In the genomic region with DNA sequence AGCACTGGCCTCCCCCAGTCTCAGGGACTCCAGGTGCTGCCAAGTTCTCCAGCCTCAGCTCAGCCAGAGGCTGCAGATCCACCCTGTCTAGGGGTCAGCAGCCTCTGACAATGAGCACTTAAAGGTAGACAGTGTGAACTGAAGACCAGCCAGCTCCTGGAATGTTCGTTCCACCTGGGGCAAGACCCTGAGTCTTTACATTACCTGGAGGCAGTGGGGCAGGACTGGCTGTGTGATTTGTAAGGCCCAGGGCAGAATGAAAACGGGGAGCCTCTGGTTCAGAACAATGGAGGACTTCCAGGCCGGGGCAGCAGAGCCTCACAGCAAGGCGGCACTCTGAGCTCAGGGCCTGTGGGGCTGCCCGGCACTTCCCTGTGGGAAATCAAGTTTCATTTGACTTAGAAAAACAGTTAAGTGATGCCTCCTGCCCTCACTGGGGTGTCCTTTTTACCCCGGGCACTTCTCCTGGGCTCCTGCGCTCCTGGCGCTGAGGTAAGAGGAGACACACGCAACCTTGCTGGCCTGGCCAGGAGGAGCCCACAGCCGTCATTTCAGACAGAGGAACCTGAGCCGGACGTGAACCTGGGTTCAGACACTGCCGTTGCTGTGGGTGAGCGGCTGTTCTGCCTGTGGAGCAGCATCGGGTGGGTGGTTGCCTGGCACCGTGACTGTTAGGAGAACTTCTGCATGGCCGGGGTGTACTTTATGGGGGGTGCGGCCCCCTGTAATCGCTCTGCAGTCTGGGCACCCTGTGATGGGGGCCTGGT, we compare ENCODE assay signal across 18 cellular contexts.
DNase-seq lines count a peak whose midpoint lies in the region; ATAC-seq, FAIRE-seq and TF ChIP-seq lines count a peak whose summit lies in the region.
"Had no signal": no experiment of that assay in that cellular context is flagged by ENCODE, and none has a peak within 500 bp of the region (broad histone marks: within the 10 kb centered on the region; RNA-seq: fewer than 3 reads in every experiment).

No MANE protein-coding gene starts in this region.

- H2AFZ ChIP-seq in K562 (ENCODE audit: low read depth, low read length), result peak overlapping the region; percentile 69; the same call in 1 of the 2 replicates
- peak overlapping the region; percentile 63 for H2AFZ ChIP-seq in neural progenitor cell (replicated peaks)
- H2AFZ ChIP-seq: GM23248 had no signal

- H3K27me3 Mint-ChIP-seq in activated naive CD4-positive, alpha-beta T cell treated with anti-CD3 and anti-CD28 coated beads, Interleukin-2, amount 50 U/mL, for 24 hours, result no peaks in the 10 kb centered on the region
- peaks cover 82% of the 10 kb centered on the region for H3K27me3 Mint-ChIP-seq in activated naive CD4-positive, alpha-beta T cell treated with anti-CD3 and anti-CD28 coated beads, Interleukin-2, amount 10 ng/mL, durations not matched to agents 7 days and 5 days
- peaks cover 12% of the 10 kb centered on the region for H3K27me3 Mint-ChIP-seq in neural progenitor cell (ENCODE audit: insufficient read depth, low read depth)
- H3K27me3 Mint-ChIP-seq: B cell; CD4-positive, alpha-beta T cell had no signal

- TF ChIP-seq EP300 in K562 (IDR thresholded peaks at IDR 0.05; ENCODE audit: low read length), result no peak

- no peaks in the 10 kb centered on the region for H4K20me1 ChIP-seq in BLaER1 treated with 17β-estradiol and CSF1 and Interleukin-3, amounts not matched to agents 10 nM and 100 nM
- no peaks in the 10 kb centered on the region for H4K20me1 ChIP-seq in K562 (replicated peaks; ENCODE audit: control insufficient read depth, insufficient read depth, low read length)
- H4K20me1 ChIP-seq in neural progenitor cell (ENCODE audit: low read depth), result no peaks in the 10 kb centered on the region

- no peak overlapping the region for H3K4me3 Mint-ChIP-seq in activated naive CD4-positive, alpha-beta T cell treated with anti-CD3 and anti-CD28 coated beads, Interleukin-2, amount 50 U/mL, for 24 hours
- no peak overlapping the region for H3K4me3 Mint-ChIP-seq in activated naive CD4-positive, alpha-beta T cell treated with anti-CD3 and anti-CD28 coated beads, Interleukin-2, amount 10 ng/mL, durations not matched to agents 7 days and 5 days
- no peak overlapping the region for H3K4me3 Mint-ChIP-seq in neural progenitor cell
- H3K4me3 Mint-ChIP-seq: B cell; CD4-positive, alpha-beta T cell had no signal

- in situ Hi-C loops in K562 (cut with MboI), result no loop called here

- peaks cover 5% of the 10 kb centered on the region for H3F3A ChIP-seq in neural progenitor cell (ENCODE audit: low read depth)

- H3K4me1 ChIP-seq in BLaER1 treated with 17β-estradiol and CSF1 and Interleukin-3, amounts not matched to agents 10 nM and 100 nM, result peaks cover 60 to 99% (median 89%) of the 10 kb centered on the region in 10 experiments
- H3K4me1 ChIP-seq in K562 (replicated peaks in 1 of 2; ENCODE audit: control insufficient read depth in 2 of 2, insufficient read depth in 2 of 2, low read length in 2 of 2) (peaks cover 35 to 46% of the 10 kb centered on the region in 2 experiments; a peak in 4 of 5 replicates), neural progenitor cell (no peaks in the 10 kb centered on the region), upper lobe of right lung (no peaks in the 10 kb centered on the region)

- H3K4me3 ChIP-seq in BLaER1 treated with 17β-estradiol and CSF1 and Interleukin-3, amounts not matched to agents 10 nM and 100 nM, result no peak overlapping the region
- no peak overlapping the region for H3K4me3 ChIP-seq in K562
- H3K4me3 ChIP-seq in neural progenitor cell, result no peak overlapping the region
- H3K4me3 ChIP-seq in upper lobe of right lung, result no peak overlapping the region
- H3K4me3 ChIP-seq: GM23248 had no signal

- WGBS in K562 (ENCODE audit: insufficient coverage, low coverage, missing lambda C conversion rate), result 85% methylated on average over 18 of the region's 19 CpGs

- TF ChIP-seq CTCF in K562 (IDR thresholded peaks at IDR 0.05 in 2 of 3, conservative IDR thresholded peaks at IDR 0.05 in 1 of 3; ENCODE audit: insufficient read depth in 2 of 3, low read depth in 1 of 3, low read length in 3 of 3) (no peak), neural progenitor cell (IDR thresholded peaks at IDR 0.05) (no peak), upper lobe of right lung (IDR thresholded peaks at IDR 0.05) (no peak)

- FAIRE-seq in K562 (lab: Jason Lieb, UNC), result no peak
- FAIRE-seq: GM12891, GM19239, RCC 7860 had no signal

- H3K9me3 ChIP-seq in BLaER1 treated with 17β-estradiol and CSF1 and Interleukin-3, amounts not matched to agents 10 nM and 100 nM (replicated peaks in 1 of 11), result peaks cover 0 to 13% (median 0%) of the 10 kb centered on the region in 11 experiments; a peak in 4 of 22 replicates
- H3K9me3 ChIP-seq in K562 (replicated peaks; ENCODE audit: control insufficient read depth, insufficient read depth, low read depth, low read length) (peaks cover 5% of the 10 kb centered on the region; the same call in 1 of the 2 replicates), neural progenitor cell (ENCODE audit: low read depth) (no peaks in the 10 kb centered on the region), upper lobe of right lung (no peaks in the 10 kb centered on the region)

- no peaks in the 10 kb centered on the region for H3K36me3 Mint-ChIP-seq in activated naive CD4-positive, alpha-beta T cell treated with anti-CD3 and anti-CD28 coated beads, Interleukin-2, amount 50 U/mL, for 24 hours
- H3K36me3 Mint-ChIP-seq in activated naive CD4-positive, alpha-beta T cell treated with anti-CD3 and anti-CD28 coated beads, Interleukin-2, amount 10 ng/mL, durations not matched to agents 7 days and 5 days, result no peaks in the 10 kb centered on the region
- no peaks in the 10 kb centered on the region for H3K36me3 Mint-ChIP-seq in neural progenitor cell

- ATAC-seq in K562 (no peak), upper lobe of right lung (no peak)

- H3K9ac ChIP-seq in BLaER1 treated with 17β-estradiol and CSF1 and Interleukin-3, amounts not matched to agents 10 nM and 100 nM, result peak overlapping the region in 10 of 11 experiments; percentile 24 to 88 (median 82); a peak in 14 of 22 replicates
- H3K9ac ChIP-seq in K562 (ENCODE audit: insufficient read depth in 1 of 2, low read depth in 2 of 2, low read length in 2 of 2) (peak overlapping the region; percentile 3 to 83; a peak in 2 of 4 replicates), neural progenitor cell (no peak overlapping the region)
- H3K9ac ChIP-seq: GM23248 had no signal

- POLR2A ChIA-PET in K562 (lab: Yijun Ruan, JAX), result interaction anchor here (1.3 kb wide), 1 partner anchor 17 kb away, joined by 3 read pairs; no protein-coding TSS in a partner anchor

- TF ChIP-seq RAD21 in K562 (CRISPR knock-in tag; conservative IDR thresholded peaks at IDR 0.05 in 1 of 2, IDR thresholded peaks at IDR 0.05 in 1 of 2), result no peak

- no peaks in the 10 kb centered on the region for H3K9me3 Mint-ChIP-seq in activated naive CD4-positive, alpha-beta T cell treated with anti-CD3 and anti-CD28 coated beads, Interleukin-2, amount 50 U/mL, for 24 hours
- H3K9me3 Mint-ChIP-seq in activated naive CD4-positive, alpha-beta T cell treated with anti-CD3 and anti-CD28 coated beads, Interleukin-2, amount 10 ng/mL, durations not matched to agents 7 days and 5 days, result no peaks in the 10 kb centered on the region
- H3K9me3 Mint-ChIP-seq in neural progenitor cell, result peaks cover 6% of the 10 kb centered on the region
- H3K9me3 Mint-ChIP-seq: CD4-positive, alpha-beta T cell had no signal

- TF ChIP-seq POLR2A in K562 (conservative IDR thresholded peaks at IDR 0.05), result no peak

- no peaks in the 10 kb centered on the region for H3K27me3 ChIP-seq in BLaER1 treated with 17β-estradiol and CSF1 and Interleukin-3, amounts not matched to agents 10 nM and 100 nM
- H3K27me3 ChIP-seq in K562 (ENCODE audit: control insufficient read depth in 2 of 2, insufficient read depth in 2 of 2, low read length in 2 of 2) (no peaks in the 10 kb centered on the region), neural progenitor cell (no peaks in the 10 kb centered on the region), upper lobe of right lung (no peaks in the 10 kb centered on the region)

- no TSS peak for BruUV-seq in K562 (replicated peaks; lab: Mats Ljungman, UMichigan)

- no peaks in the 10 kb centered on the region for H3K9me1 ChIP-seq in K562 (ENCODE audit: control insufficient read depth, insufficient read depth, low read length)

- H3K79me2 ChIP-seq in K562 (ENCODE audit: control insufficient read depth, insufficient read depth, low read length) (no peaks in the 10 kb centered on the region), neural progenitor cell (ENCODE audit: low read depth) (no peaks in the 10 kb centered on the region)

- peak overlapping the region in 10 of 11 experiments; percentile 43 to 99 (median 98); a peak in 19 of 22 replicates for H3K27ac ChIP-seq in BLaER1 treated with 17β-estradiol and CSF1 and Interleukin-3, amounts not matched to agents 10 nM and 100 nM
- H3K27ac ChIP-seq in K562 (ENCODE audit: extremely low read depth, low read depth, low read length) (no peak overlapping the region), neural progenitor cell (no peak overlapping the region), upper lobe of right lung (no peak overlapping the region)
- H3K27ac ChIP-seq: GM23248 had no signal

- DNase-seq in activated naive CD4-positive, alpha-beta T cell treated with anti-CD3 and anti-CD28 coated beads, Interleukin-2, amount 10 ng/mL, durations not matched to agents 7 days and 5 days, result no peak
- no peak for DNase-seq in K562 (ENCODE audit: extremely low read depth in 1 of 4, low spot score in 3 of 4)
- no peak for DNase-seq in neural progenitor cell (ENCODE audit: low spot score)
- no peak for DNase-seq in DMS 273 treated with DMSO at 0.1 percent for 48 hours (lab: John Stamatoyannopoulos, UW)
- no peak for DNase-seq in GM03348 (ENCODE audit: low spot score)
- DNase-seq in upper lobe of right lung, result no peak
- DNase-seq: CD4-positive, alpha-beta T cell; GM23248; KBM-7; NCI-H1105 treated with DMSO at 0.1 percent for 48 hours; NCI-H1694 treated with DMSO at 0.1 percent for 48 hours; SHP77 treated with DMSO at 0.1 percent for 48 hours had no signal

- H3K4me2 ChIP-seq in BLaER1 treated with 17β-estradiol and CSF1 and Interleukin-3, amounts not matched to agents 10 nM and 100 nM, result peak overlapping the region; percentile 3 to 99 (median 95); a peak in 20 of 22 replicates
- H3K4me2 ChIP-seq in K562 (ENCODE audit: insufficient read depth, low read length) (no peak overlapping the region), neural progenitor cell (no peak overlapping the region)

- intact Hi-C loops in K562 (cut with micrococcal nuclease), result no loop called here
- intact Hi-C loops in upper lobe of right lung (cut with DNase I), result no loop called here

- peak overlapping the region; percentile 35 for H3K27ac Mint-ChIP-seq in activated naive CD4-positive, alpha-beta T cell treated with anti-CD3 and anti-CD28 coated beads, Interleukin-2, amount 50 U/mL, for 24 hours
- H3K27ac Mint-ChIP-seq in activated naive CD4-positive, alpha-beta T cell treated with anti-CD3 and anti-CD28 coated beads, Interleukin-2, amount 10 ng/mL, durations not matched to agents 7 days and 5 days, result no peak overlapping the region
- no peak overlapping the region for H3K27ac Mint-ChIP-seq in neural progenitor cell
- H3K27ac Mint-ChIP-seq: CD4-positive, alpha-beta T cell had no signal

- CTCF ChIA-PET in activated naive CD4-positive, alpha-beta T cell treated with anti-CD3 and anti-CD28 coated beads, Interleukin-2, amount 10 ng/mL, durations not matched to agents 7 days and 5 days (lab: Charles Lee), result no interaction called here
- CTCF ChIA-PET in K562 (lab: Yijun Ruan, JAX; ENCODE audit: low intra/inter-chr PET ratio), result no interaction called here

- H3K4me1 Mint-ChIP-seq in activated naive CD4-positive, alpha-beta T cell treated with anti-CD3 and anti-CD28 coated beads, Interleukin-2, amount 50 U/mL, for 24 hours, result no peaks in the 10 kb centered on the region
- no peaks in the 10 kb centered on the region for H3K4me1 Mint-ChIP-seq in activated naive CD4-positive, alpha-beta T cell treated with anti-CD3 and anti-CD28 coated beads, Interleukin-2, amount 10 ng/mL, durations not matched to agents 7 days and 5 days
- peaks cover 45% of the 10 kb centered on the region for H3K4me1 Mint-ChIP-seq in neural progenitor cell

- H3K36me3 ChIP-seq in BLaER1 treated with 17β-estradiol and CSF1 and Interleukin-3, amounts not matched to agents 10 nM and 100 nM, result no peaks in the 10 kb centered on the region
- H3K36me3 ChIP-seq in K562 (ENCODE audit: control insufficient read depth, insufficient read depth, low read length) (no peaks in the 10 kb centered on the region; the same call in 2 of the 3 replicates), neural progenitor cell (no peaks in the 10 kb centered on the region), upper lobe of right lung (no peaks in the 10 kb centered on the region)

Comparison
In these comparisons a context has a peak if more than half of its experiments do, and no peak if none do; other contexts are left out.
1. H3K27ac ChIP-seq: peak in BLaER1 treated with 17β-estradiol and CSF1 and Interleukin-3, amounts not matched to agents 10 nM and 100 nM (10 of 11); none in K562 (single experiment), neural progenitor cell (single experiment) and upper lobe of right lung (single experiment).
2. H3K4me2 ChIP-seq: peak in BLaER1 treated with 17β-estradiol and CSF1 and Interleukin-3, amounts not matched to agents 10 nM and 100 nM (11 of 11); none in K562 (single experiment) and neural progenitor cell (single experiment).